In genomic region chr17:29627951-29628350, GRCh38 we compare ENCODE assay signal across 25 cellular contexts. TPM values are rescaled to one million over a fixed set of nuclear protein-coding genes. Genes with fewer than 3 reads are reported as not detected.
A peak's percentile ranks its signal among the peaks of the same experiment; 100 is the strongest.
DNase-seq lines count a peak whose midpoint lies in the region; ATAC-seq, FAIRE-seq and TF ChIP-seq lines count a peak whose summit lies in the region.
"Had no signal": no experiment of that assay in that cellular context is flagged by ENCODE, and none has a peak within 500 bp of the region (broad histone marks: within the 10 kb centered on the region; RNA-seq: fewer than 3 reads in every experiment).

No MANE protein-coding gene starts in this region.

- TF ChIP-seq CTCF in CD4-positive, alpha-beta T cell (IDR thresholded peaks at IDR 0.05): no peak
- TF ChIP-seq CTCF in GM12878 (IDR thresholded peaks at IDR 0.05 in 2 of 3, conservative IDR thresholded peaks at IDR 0.05 in 1 of 3; ENCODE audit: control insufficient read depth in 2 of 3, extremely low read depth in 1 of 3, insufficient read depth in 1 of 3, low read depth in 3 of 3, low read length in 3 of 3) (no peak), parathyroid adenoma (IDR thresholded peaks at IDR 0.05) (no peak)

- H3K27me3 ChIP-seq in CD4-positive, alpha-beta T cell (ENCODE audit: control insufficient read depth, insufficient read depth, low read length): no peaks in the 10 kb centered on the region
- H3K27me3 ChIP-seq in GM12878 (replicated peaks in 1 of 2; ENCODE audit: control insufficient read depth in 2 of 2, insufficient read depth in 2 of 2, low read length in 1 of 2) (no peaks in the 10 kb centered on the region), parathyroid adenoma (ENCODE audit: control insufficient read depth, insufficient read depth, low read length) (no peaks in the 10 kb centered on the region)
- H3K27me3 ChIP-seq: brain microvascular endothelial cell, pancreas had no signal

- no peak for TF ChIP-seq RAD21 in GM12878 (IDR thresholded peaks at IDR 0.05; ENCODE audit: insufficient read depth, low read depth, low read length)

- H2AFZ ChIP-seq in GM12878 (ENCODE audit: control insufficient read depth, low read depth, low read length) (no peak overlapping the region), parathyroid adenoma (no peak overlapping the region)

- H3K27me3 Mint-ChIP-seq in activated CD4-positive, alpha-beta T cell treated with anti-CD3 and anti-CD28 coated beads, Interleukin-2, amount 10 ng/mL, durations not matched to agents 24 days and 14 days: no peaks in the 10 kb centered on the region
- H3K27me3 Mint-ChIP-seq in CD4-positive, alpha-beta T cell: no peaks in the 10 kb centered on the region

- no peak overlapping the region for H3K4me2 ChIP-seq in GM12878 (ENCODE audit: control insufficient read depth, insufficient read depth)
- peak overlapping the region; percentile 27 for H3K4me2 ChIP-seq in parathyroid adenoma (ENCODE audit: low read length)
- H3K4me2 ChIP-seq: KMS-11 had no signal

- RAD21 ChIA-PET in GM12878 (lab: Charles Lee; ENCODE audit: unreplicated experiment): no interaction called here

- H3K36me3 Mint-ChIP-seq in activated CD4-positive, alpha-beta T cell treated with anti-CD3 and anti-CD28 coated beads, Interleukin-2, amount 10 ng/mL, durations not matched to agents 24 days and 14 days (ENCODE audit: low read depth): peaks cover 33% of the 10 kb centered on the region
- peaks cover 43% of the 10 kb centered on the region for H3K36me3 Mint-ChIP-seq in CD4-positive, alpha-beta T cell (ENCODE audit: low read depth)

- ATAC-seq in CD4-positive, alpha-beta T cell (ENCODE audit: poor library complexity): no peak
- ATAC-seq in GM12878: no peak
- no peak for ATAC-seq in HG03039 (IDR thresholded peaks at IDR 0.05; ENCODE audit: unreplicated experiment)
- no peak for ATAC-seq in HG03175 (IDR thresholded peaks at IDR 0.05; ENCODE audit: unreplicated experiment)
- ATAC-seq: pancreas, PC-3, Right ventricle myocardium inferior, sciatic nerve had no signal

- no peak for FAIRE-seq in GM12878 (lab: Jason Lieb, UNC)
- FAIRE-seq: H1, pancreas had no signal

- no peaks in the 10 kb centered on the region for H3K9me3 ChIP-seq in CD4-positive, alpha-beta T cell (ENCODE audit: control insufficient read depth, low read length)
- H3K9me3 ChIP-seq in GM12878 (replicated peaks; ENCODE audit: control insufficient read depth, insufficient read depth, low read length): no peaks in the 10 kb centered on the region
- no peaks in the 10 kb centered on the region for H3K9me3 ChIP-seq in parathyroid adenoma (ENCODE audit: control insufficient read depth, low read length)
- H3K9me3 ChIP-seq: pancreas had no signal

- intact Hi-C loops in activated CD4-positive, alpha-beta T cell treated with anti-CD3 and anti-CD28 coated beads, Interleukin-2, amount 10 ng/mL, durations not matched to agents 24 days and 14 days (cut with micrococcal nuclease): no loop called here
- intact Hi-C loops in CD4-positive, alpha-beta T cell (cut with DNase I, micrococcal nuclease): no loop called here
- intact Hi-C loops in GM12878 (cut with micrococcal nuclease; ENCODE audit: unreplicated experiment): no loop called here

- no peaks in the 10 kb centered on the region for H3K9me3 Mint-ChIP-seq in activated CD4-positive, alpha-beta T cell treated with anti-CD3 and anti-CD28 coated beads, Interleukin-2, amount 10 ng/mL, durations not matched to agents 24 days and 14 days
- H3K9me3 Mint-ChIP-seq in CD4-positive, alpha-beta T cell: no peaks in the 10 kb centered on the region
- H3K9me3 Mint-ChIP-seq: activated T-helper 1 cell treated with anti-CD3 and anti-CD28 coated beads, Interleukin-12 subunit alpha, Interleukin-12 subunit beta, Interleukin-2, Interleukin-4 antibody, amounts not matched to agents 30 ng/mL and 10 ng/mL and 1 ng/mL, durations not matched to agents 14 hours and 24 hours and 36 hours; nephron had no signal

- no peak overlapping the region for H3K27ac ChIP-seq in CD4-positive, alpha-beta T cell (ENCODE audit: low read depth, low read length)
- H3K27ac ChIP-seq in GM12878 (ENCODE audit: control insufficient read depth, insufficient read depth) (no peak overlapping the region), parathyroid adenoma (peak overlapping the region; percentile 48)
- H3K27ac ChIP-seq: brain microvascular endothelial cell, KMS-11, pancreas had no signal

- TF ChIP-seq POLR2A in GM12878 (IDR thresholded peaks at IDR 0.05; ENCODE audit: low read depth, low read length): no peak

- 0 out of 2 replicates have a peak, but pooled peaks cover 3% of the 10 kb centered on the region for H4K20me1 ChIP-seq in GM12878 (ENCODE audit: control insufficient read depth, insufficient read depth)

- POLR2A ChIA-PET in CD4-positive, alpha-beta T cell (lab: Charles Lee): interaction anchor here (1.3 kb wide), 1 partner anchor 10 kb away, joined by 6 read pairs; no protein-coding TSS in a partner anchor
- POLR2A ChIA-PET in GM12878 (lab: Charles Lee): no interaction called here

- BruUV-seq in GM12878 (replicated peaks; lab: Mats Ljungman, UMichigan): no TSS peak

- H3K4me1 ChIP-seq in GM12878 (ENCODE audit: control insufficient read depth, insufficient read depth, low read length): peaks cover 4% of the 10 kb centered on the region; the same call in 1 of the 2 replicates
- H3K4me1 ChIP-seq in parathyroid adenoma: peaks cover 42% of the 10 kb centered on the region

- H3K4me3 ChIP-seq in GM12878 (no peak overlapping the region), parathyroid adenoma (ENCODE audit: low read depth, low read length) (no peak overlapping the region)
- H3K4me3 ChIP-seq: pancreas had no signal

- H3K79me2 ChIP-seq in GM12878 (ENCODE audit: control insufficient read depth, insufficient read depth, low read length) (no peaks in the 10 kb centered on the region), parathyroid adenoma (no peaks in the 10 kb centered on the region)

- WGBS in GM12878 (ENCODE audit: insufficient coverage, insufficient replicate concordance, low lambda C conversion rate, missing lambda C conversion rate): 100% methylated on average over 1 of the region's 1 CpG

- H3K9ac ChIP-seq in GM12878 (ENCODE audit: control insufficient read depth, insufficient read depth, low read length) (no peak overlapping the region), parathyroid adenoma (no peak overlapping the region)
- H3K9ac ChIP-seq: KMS-11 had no signal

- SMC1A ChIA-PET in GM12878 (lab: Charles Lee; ENCODE audit: uncharacterized antibody, unreplicated experiment): no interaction called here

- DNase-seq in activated CD4-positive, alpha-beta T cell treated with anti-CD3 and anti-CD28 coated beads, Interleukin-2, amount 10 ng/mL, durations not matched to agents 24 days and 14 days: no peak
- no peak for DNase-seq in activated CD4-positive, alpha-beta T cell treated with anti-CD3 and anti-CD28 coated beads for 48 hours
- no peak for DNase-seq in CD4-positive, alpha-beta T cell
- DNase-seq in GM12878 (ENCODE audit: low read depth, low spot score): no peak
- DNase-seq in retina: no peak
- DNase-seq: 8988T; activated CD4-positive, CD25-positive, alpha-beta regulatory T cell treated with anti-CD3 and anti-CD28 coated beads, Interleukin-2, amount 50 U/mL, for 72 hours; brain microvascular endothelial cell; DND-41; effector CD4-positive, alpha-beta T cell; foreskin fibroblast; NCI-H1436 treated with DMSO at 0.1 percent for 48 hours; NCI-H510A; pancreas; PC-3; trophoblast cell had no signal

- H3K4me3 Mint-ChIP-seq in activated CD4-positive, alpha-beta T cell treated with anti-CD3 and anti-CD28 coated beads, Interleukin-2, amount 10 ng/mL, durations not matched to agents 24 days and 14 days: no peak overlapping the region
- no peak overlapping the region for H3K4me3 Mint-ChIP-seq in CD4-positive, alpha-beta T cell
- H3K4me3 Mint-ChIP-seq: activated T-helper 1 cell treated with anti-CD3 and anti-CD28 coated beads, Interleukin-12 subunit alpha, Interleukin-12 subunit beta, Interleukin-2, Interleukin-4 antibody, amounts not matched to agents 30 ng/mL and 10 ng/mL and 1 ng/mL, durations not matched to agents 14 hours and 24 hours and 36 hours; nephron had no signal

- CTCF ChIA-PET in CD4-positive, alpha-beta T cell (lab: Charles Lee): interaction anchor here (4.5 kb wide), 1 partner anchor 11 kb away, joined by 24 read pairs; no protein-coding TSS in a partner anchor
- CTCF ChIA-PET in GM12878 (lab: Yijun Ruan, JAX): interaction anchor here (1.4 to 4.5 kb wide), 2 partner anchors 11 kb away, joined by 4 to 33 read pairs; no protein-coding TSS in a partner anchor

- H3K36me3 ChIP-seq in GM12878 (ENCODE audit: control insufficient read depth in 2 of 2, insufficient read depth in 2 of 2, low read length in 1 of 2) (peaks cover 23 to 24% of the 10 kb centered on the region in 2 experiments), parathyroid adenoma (ENCODE audit: control insufficient read depth, insufficient read depth, low read length) (no peaks in the 10 kb centered on the region)

- peak overlapping the region; percentile 67 for H3K27ac Mint-ChIP-seq in activated CD4-positive, alpha-beta T cell treated with anti-CD3 and anti-CD28 coated beads, Interleukin-2, amount 10 ng/mL, durations not matched to agents 24 days and 14 days
- H3K27ac Mint-ChIP-seq in CD4-positive, alpha-beta T cell: peak overlapping the region; percentile 13
- H3K27ac Mint-ChIP-seq: activated T-helper 1 cell treated with anti-CD3 and anti-CD28 coated beads, Interleukin-12 subunit alpha, Interleukin-12 subunit beta, Interleukin-2, Interleukin-4 antibody, amounts not matched to agents 30 ng/mL and 10 ng/mL and 1 ng/mL, durations not matched to agents 14 hours and 24 hours and 36 hours; nephron had no signal

- in situ Hi-C loops in GM12878 (cut with MboI): no loop called here

- no peak for TF ChIP-seq EP300 in GM12878 (IDR thresholded peaks at IDR 0.05; ENCODE audit: borderline replicate concordance in 1 of 2, control insufficient read depth in 1 of 2, low read depth in 2 of 2, low read length in 2 of 2)

- H3K4me1 Mint-ChIP-seq in activated CD4-positive, alpha-beta T cell treated with anti-CD3 and anti-CD28 coated beads, Interleukin-2, amount 10 ng/mL, durations not matched to agents 24 days and 14 days: peaks cover 53% of the 10 kb centered on the region
- H3K4me1 Mint-ChIP-seq in CD4-positive, alpha-beta T cell (ENCODE audit: low read depth): peaks cover 35% of the 10 kb centered on the region
- H3K4me1 Mint-ChIP-seq: nephron had no signal

RNA-seq across cellular contexts. Expression of gene CORO6, which starts 5.2 kb away (rescaled TPM):
- total RNA-seq in activated CD4-positive, alpha-beta T cell treated with anti-CD3 and anti-CD28 coated beads, Interleukin-2, amount 10 ng/mL, durations not matched to agents 24 days and 14 days: 5.6 and 6.4 TPM in 2 replicates
- 1 to 10 TPM; 2.8 to 3.3 TPM for total RNA-seq in CD4-positive, alpha-beta T cell
- 4.0 and 4.3 TPM in 2 replicates for total RNA-seq in GM12878 (2013; cell fraction: nucleolus; rRNA removed)
- total RNA-seq in GM12878 (2014; rRNA removed): 2.6 and 3.6 TPM in 2 replicates
- 0.63 and 0.69 TPM in 2 replicates for total RNA-seq in GM12878 (2014; rRNA removed; fragmentation: Illumina TruSeq; extraction: Trizol)
- total RNA-seq in GM12878 (2021): 3.2 and 3.7 TPM in 2 replicates
- 0.80 TPM for polyA plus RNA-seq in GM12878 (2011; ENCODE audit: low read depth)
- polyA plus RNA-seq in GM12878 (2011; rRNA removed): 0.69 and 0.87 TPM in 2 replicates
- polyA plus RNA-seq in GM12878 (2011; cell fraction: cytosol; rRNA removed): 0.60 and 0.99 TPM in 2 replicates
- polyA plus RNA-seq in GM12878 (2011; cell fraction: nucleus; rRNA removed): 12.2 and 15.8 TPM in 2 replicates
- 2.5 and 2.6 TPM in 2 replicates for polyA plus RNA-seq in GM12878 (2012)
- 1.3 and 1.9 TPM in 2 replicates for polyA plus RNA-seq in GM12878 (2014; fragmentation: Illumina TruSeq; extraction: Trizol)
- polyA plus RNA-seq in GM12878 (2014; fragmentation: Nextera tagmentation; extraction: Ambion mirVana): under 1 TPM in 1 of 2 experiments, not detected in 1; 0.26 TPM
- polyA plus RNA-seq in GM12878 (2014; rRNA removed): 5.0 and 5.4 TPM in 2 replicates
- polyA plus RNA-seq in GM12878 (2016; fragmentation: Nextera tagmentation; extraction: Ambion mirVana): 1 to 10 TPM; 1.7 to 3.3 TPM
- 0.72 and 1.2 TPM in 2 replicates for polyA minus RNA-seq in GM12878 (2011; rRNA and poly(A)+ RNA removed)
- polyA minus RNA-seq in GM12878 (2011; cell fraction: cytosol; rRNA and poly(A)+ RNA removed): not detected in 2 replicates
- polyA minus RNA-seq in GM12878 (2011; cell fraction: nucleus; rRNA and poly(A)+ RNA removed): 1.6 and 2.0 TPM in 2 replicates

RNA-seq across cellular contexts. Expression of gene ANKRD13B, which starts 35.0 kb away (rescaled TPM):
- 43.1 and 49.8 TPM in 2 replicates for total RNA-seq in activated CD4-positive, alpha-beta T cell treated with anti-CD3 and anti-CD28 coated beads, Interleukin-2, amount 10 ng/mL, durations not matched to agents 24 days and 14 days
- 1 to 10 TPM; 2.1 to 3.0 TPM for total RNA-seq in CD4-positive, alpha-beta T cell
- total RNA-seq in GM12878 (2013; cell fraction: nucleolus; rRNA removed): 12.6 and 16.8 TPM in 2 replicates
- total RNA-seq in GM12878 (2014; rRNA removed) (7.1 and 8.5 TPM in 2 replicates), GM12878 (2014; rRNA removed; fragmentation: Illumina TruSeq; extraction: Trizol) (2.5 and 2.9 TPM in 2 replicates), GM12878 (2021) (14.0 and 15.0 TPM in 2 replicates)
- 0.56 TPM for polyA plus RNA-seq in GM12878 (2011; ENCODE audit: low read depth)
- polyA plus RNA-seq in GM12878 (2011; rRNA removed) (1.3 and 3.0 TPM in 2 replicates), GM12878 (2014; fragmentation: Illumina TruSeq; extraction: Trizol) (1.5 and 4.0 TPM in 2 replicates), GM12878 (2014; fragmentation: Nextera tagmentation; extraction: Ambion mirVana) (under 1 TPM; 0.18 to 0.53 TPM), GM12878 (2014; rRNA removed) (14.9 and 15.9 TPM in 2 replicates), GM12878 (2016; fragmentation: Nextera tagmentation; extraction: Ambion mirVana) (1 to 10 TPM; 1.6 to 2.1 TPM)
- 3.2 and 6.8 TPM in 2 replicates for polyA plus RNA-seq in GM12878 (2011; cell fraction: cytosol; rRNA removed)
- 64.3 and 77.7 TPM in 2 replicates for polyA plus RNA-seq in GM12878 (2011; cell fraction: nucleus; rRNA removed)
- 2.0 and 3.5 TPM in 2 replicates for polyA plus RNA-seq in GM12878 (2012)
- polyA minus RNA-seq in GM12878 (2011; rRNA and poly(A)+ RNA removed): 2.6 and 5.8 TPM in 2 replicates
- polyA minus RNA-seq in GM12878 (2011; cell fraction: cytosol; rRNA and poly(A)+ RNA removed): 3.2 and 4.6 TPM in 2 replicates
- 8.9 and 16.6 TPM in 2 replicates for polyA minus RNA-seq in GM12878 (2011; cell fraction: nucleus; rRNA and poly(A)+ RNA removed)

RNA-seq across cellular contexts. Expression of gene GIT1, which starts 38.5 kb away (rescaled TPM):
- total RNA-seq in activated CD4-positive, alpha-beta T cell treated with anti-CD3 and anti-CD28 coated beads, Interleukin-2, amount 10 ng/mL, durations not matched to agents 24 days and 14 days: 91.3 and 91.4 TPM in 2 replicates
- total RNA-seq in CD4-positive, alpha-beta T cell: 10 to 100 TPM; 35.8 to 36.7 TPM
- 31.4 and 40.8 TPM in 2 replicates for total RNA-seq in GM12878 (2013; cell fraction: nucleolus; rRNA removed)
- total RNA-seq in GM12878 (2014; rRNA removed) (24.2 and 30.6 TPM in 2 replicates), GM12878 (2014; rRNA removed; fragmentation: Illumina TruSeq; extraction: Trizol) (15.4 and 16.1 TPM in 2 replicates), GM12878 (2021) (45.1 and 45.3 TPM in 2 replicates)
- polyA plus RNA-seq in GM12878 (2011; ENCODE audit: low read depth): 6.9 TPM
- polyA plus RNA-seq in GM12878 (2011; rRNA removed) (11.3 and 25.6 TPM in 2 replicates), GM12878 (2014; fragmentation: Illumina TruSeq; extraction: Trizol) (20.0 and 32.4 TPM in 2 replicates), GM12878 (2014; fragmentation: Nextera tagmentation; extraction: Ambion mirVana) (under 1 TPM; 0.24 to 0.58 TPM), GM12878 (2014; rRNA removed) (33.7 and 34.2 TPM in 2 replicates), GM12878 (2016; fragmentation: Nextera tagmentation; extraction: Ambion mirVana) (1 to 10 TPM; 4.4 to 4.9 TPM)
- 19.7 and 24.9 TPM in 2 replicates for polyA plus RNA-seq in GM12878 (2011; cell fraction: cytosol; rRNA removed)
- 76.5 and 89.1 TPM in 2 replicates for polyA plus RNA-seq in GM12878 (2011; cell fraction: nucleus; rRNA removed)
- polyA plus RNA-seq in GM12878 (2012): 19.0 and 19.4 TPM in 2 replicates
- 24.4 and 31.5 TPM in 2 replicates for polyA minus RNA-seq in GM12878 (2011; rRNA and poly(A)+ RNA removed)
- polyA minus RNA-seq in GM12878 (2011; cell fraction: cytosol; rRNA and poly(A)+ RNA removed): 15.8 and 24.1 TPM in 2 replicates
- polyA minus RNA-seq in GM12878 (2011; cell fraction: nucleus; rRNA and poly(A)+ RNA removed): 33.0 and 56.8 TPM in 2 replicates

RNA-seq across cellular contexts. Expression of gene TP53I13, which starts 59.5 kb away (rescaled TPM):
- total RNA-seq in activated CD4-positive, alpha-beta T cell treated with anti-CD3 and anti-CD28 coated beads, Interleukin-2, amount 10 ng/mL, durations not matched to agents 24 days and 14 days: 69.7 and 77.9 TPM in 2 replicates
- total RNA-seq in CD4-positive, alpha-beta T cell: 10 to 100 TPM; 45.8 to 47.7 TPM
- total RNA-seq in GM12878 (2013; cell fraction: nucleolus; rRNA removed): 36.6 and 40.4 TPM in 2 replicates
- total RNA-seq in GM12878 (2014; rRNA removed) (30.9 and 33.4 TPM in 2 replicates), GM12878 (2014; rRNA removed; fragmentation: Illumina TruSeq; extraction: Trizol) (8.6 and 10.4 TPM in 2 replicates), GM12878 (2021) (38.5 and 40.1 TPM in 2 replicates)
- polyA plus RNA-seq in GM12878 (2011; ENCODE audit: low read depth): 5.4 TPM
- polyA plus RNA-seq in GM12878 (2011; rRNA removed) (5.5 and 8.8 TPM in 2 replicates), GM12878 (2014; fragmentation: Illumina TruSeq; extraction: Trizol) (0.97 and 4.5 TPM in 2 replicates), GM12878 (2014; fragmentation: Nextera tagmentation; extraction: Ambion mirVana) (under 1 TPM in 1 of 2 experiments, not detected in 1; 0.31 TPM), GM12878 (2014; rRNA removed) (45.1 and 54.2 TPM in 2 replicates), GM12878 (2016; fragmentation: Nextera tagmentation; extraction: Ambion mirVana) (10 to 100 TPM; 19.5 to 22.9 TPM)
- polyA plus RNA-seq in GM12878 (2011; cell fraction: cytosol; rRNA removed): 9.9 and 18.4 TPM in 2 replicates
- polyA plus RNA-seq in GM12878 (2011; cell fraction: nucleus; rRNA removed): 229 and 261 TPM in 2 replicates
- 25.2 and 26.9 TPM in 2 replicates for polyA plus RNA-seq in GM12878 (2012)
- polyA minus RNA-seq in GM12878 (2011; rRNA and poly(A)+ RNA removed): 3.3 and 10.7 TPM in 2 replicates
- 4.1 and 7.7 TPM in 2 replicates for polyA minus RNA-seq in GM12878 (2011; cell fraction: cytosol; rRNA and poly(A)+ RNA removed)
- 26.0 and 38.0 TPM in 2 replicates for polyA minus RNA-seq in GM12878 (2011; cell fraction: nucleus; rRNA and poly(A)+ RNA removed)
